24 cellular contexts compared by ENCODE assay signal in genomic region chr1:34373912-34374311, GRCh38.
"Had no signal": no experiment of that assay in that cellular context is flagged by ENCODE, and none has a peak within 500 bp of the region (broad histone marks: within the 10 kb centered on the region; RNA-seq: fewer than 3 reads in every experiment).

No MANE protein-coding gene starts in this region.

- H3K9me3 ChIP-seq: SJSA1 had no signal

- H3K4me1 Mint-ChIP-seq: IgD-negative memory B cell, T-helper 17 cell had no signal

- H3K9ac ChIP-seq: KMS-11 had no signal

- H3K27ac Mint-ChIP-seq: IgD-negative memory B cell, T-helper 17 cell had no signal

- H3K36me3 ChIP-seq: SJSA1 had no signal

- H3K4me2 ChIP-seq: KMS-11 had no signal

- H3K4me1 ChIP-seq: SJSA1 had no signal

- H3K4me3 Mint-ChIP-seq: IgD-negative memory B cell, T-helper 17 cell had no signal

- DNase-seq: Kasumi-1, MV-4-11, NCI-H1048, NCI-H1105, NCI-H1436 treated with DMSO at 0.1 percent for 48 hours, NCI-H1694, NCI-H187 treated with DMSO at 0.1 percent for 48 hours, NCI-H2029 treated with DMSO at 0.1 percent for 48 hours, NCI-H2171 treated with DMSO at 0.1 percent for 48 hours, NCI-H226, NCI-H524, NCI-H526 treated with DMSO at 0.1 percent for 48 hours, NCI-H82, Right ventricle myocardium superior, RPMI8226, SIG-M5, T-helper 1 cell, T-helper 17 cell had no signal

- H3K4me3 ChIP-seq: K562, SJSA1, SK-N-MC had no signal

- H3K36me3 Mint-ChIP-seq: IgD-negative memory B cell had no signal

- H3K27ac ChIP-seq: HL-60, KMS-11, SJSA1, SK-N-MC had no signal

- H3K9me3 Mint-ChIP-seq: IgD-negative memory B cell had no signal
